In the genomic region with DNA sequence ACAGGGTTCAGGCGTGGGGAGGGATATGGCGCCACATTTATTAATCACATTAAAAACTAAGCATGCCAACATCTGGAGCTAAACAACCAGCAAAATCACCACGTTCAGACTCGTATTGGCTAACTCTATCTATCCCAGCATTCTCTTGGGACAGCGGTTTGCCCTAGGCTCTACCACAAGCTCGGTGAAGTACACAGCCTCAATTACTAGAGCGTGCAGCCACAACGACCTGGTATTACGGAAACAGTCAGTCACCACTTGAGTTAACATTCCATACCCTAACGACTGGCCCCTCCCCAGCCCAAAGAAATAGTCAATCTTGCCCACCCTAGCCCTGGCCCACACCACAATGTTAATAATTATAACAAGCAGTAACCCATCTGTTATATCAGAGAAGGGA, we compare ENCODE assay signal across 10 cellular contexts. TPM values are rescaled to one million over a fixed set of nuclear protein-coding genes. Genes with fewer than 3 reads are reported as not detected.
A peak's percentile ranks its signal among the peaks of the same experiment; 100 is the strongest.
DNase-seq lines count a peak whose midpoint lies in the region; ATAC-seq and TF ChIP-seq lines count a peak whose summit lies in the region.
"Had no signal": no experiment of that assay in that cellular context is flagged by ENCODE, and none has a peak within 500 bp of the region (broad histone marks: within the 10 kb centered on the region; RNA-seq: fewer than 3 reads in every experiment).

No MANE protein-coding gene starts in this region.

- no peaks in the 10 kb centered on the region for H3K27me3 ChIP-seq in MG63
- H3K27me3 ChIP-seq in uterus, result no peaks in the 10 kb centered on the region

- H3K4me1 Mint-ChIP-seq in HFFc6 (ENCODE audit: low read depth), result peaks cover 80% of the 10 kb centered on the region
- peaks cover 41% of the 10 kb centered on the region for H3K4me1 Mint-ChIP-seq in nephron progenitor cell

- DNase-seq in HFFc6 (no peak), MG63 (peak; percentile 16), nephron progenitor cell (no peak), DMS153 (lab: John Stamatoyannopoulos, UW) (no peak), NCI-H2227 (lab: John Stamatoyannopoulos, UW; ENCODE audit: unreplicated experiment) (no peak), uterus (no peak)
- DNase-seq: stimulated activated naive CD4-positive, alpha-beta T cell had no signal

- ATAC-seq in GM18861 (IDR thresholded peaks at IDR 0.05; ENCODE audit: unreplicated experiment) (peak; percentile 78), GM18858 (IDR thresholded peaks at IDR 0.05; ENCODE audit: unreplicated experiment) (no peak)

- H3K4me3 ChIP-seq in MG63, result no peak overlapping the region
- no peak overlapping the region for H3K4me3 ChIP-seq in uterus

- H3K36me3 ChIP-seq in MG63, result peaks cover 65% of the 10 kb centered on the region
- H3K36me3 ChIP-seq in uterus, result no peaks in the 10 kb centered on the region

- peaks cover 3% of the 10 kb centered on the region; the same call in 1 of the 2 replicates for H3K27me3 Mint-ChIP-seq in HFFc6 (ENCODE audit: insufficient read depth)
- H3K27me3 Mint-ChIP-seq in nephron progenitor cell (ENCODE audit: low read depth, poor library complexity), result peaks cover 3% of the 10 kb centered on the region

- no peak for TF ChIP-seq POLR2A in uterus (IDR thresholded peaks at IDR 0.05)

- peaks cover 40% of the 10 kb centered on the region for H3K36me3 Mint-ChIP-seq in HFFc6 (ENCODE audit: low read depth)
- H3K36me3 Mint-ChIP-seq in nephron progenitor cell (ENCODE audit: low read depth), result peaks cover 35% of the 10 kb centered on the region

- H3K9me3 Mint-ChIP-seq in HFFc6 (no peaks in the 10 kb centered on the region), nephron progenitor cell (no peaks in the 10 kb centered on the region)

- H3K4me3 Mint-ChIP-seq in HFFc6 (no peak overlapping the region), nephron progenitor cell (no peak overlapping the region)

- intact Hi-C loops in uterus (cut with DNase I; ENCODE audit: low total_unique reads), result no loop called here

- no peak overlapping the region for H3K27ac ChIP-seq in uterus

- TF ChIP-seq CTCF in HFFc6 (IDR thresholded peaks at IDR 0.05), result no peak
- TF ChIP-seq CTCF in nephron progenitor cell (IDR thresholded peaks at IDR 0.05), result no peak
- TF ChIP-seq CTCF in uterus (IDR thresholded peaks at IDR 0.05), result no peak

- H3K27ac Mint-ChIP-seq in HFFc6 (peak overlapping the region; percentile 72; the same call in 1 of the 2 replicates), nephron progenitor cell (peak overlapping the region; percentile 36)

- H3K9me3 ChIP-seq in MG63 (no peaks in the 10 kb centered on the region), uterus (no peaks in the 10 kb centered on the region)

- H3K4me1 ChIP-seq in uterus, result peaks cover 0 to 3% of the 10 kb centered on the region in 2 donors

RNA-seq across cellular contexts. Expression of a gene that starts 32.1 kb away (rescaled TPM):
- total RNA-seq in HFFc6 (2021; fragmentation: NEBNext Ultra II Directional; extraction: Animal tissue kit (Norgen Biotek cat#: 25700)), result not detected
- total RNA-seq in MG63 (2014; rRNA removed; shearing (Covaris generic); ENCODE audit: low replicate concordance), result not detected in 2 replicates
- total RNA-seq in uterus, result not detected
- total RNA-seq: NCI-H460 had no signal
